ENCODE assay signal across 14 cellular contexts in genomic region chr1:41238311-41239094, GRCh38. TPM values are rescaled to one million over a fixed set of nuclear protein-coding genes. Genes with fewer than 3 reads are reported as not detected.
DNase-seq lines count a peak whose midpoint lies in the region; ATAC-seq, FAIRE-seq and TF ChIP-seq lines count a peak whose summit lies in the region.
"Had no signal": no experiment of that assay in that cellular context is flagged by ENCODE, and none has a peak within 500 bp of the region (broad histone marks: within the 10 kb centered on the region; RNA-seq: fewer than 3 reads in every experiment).

No MANE protein-coding gene starts in this region.

- TF ChIP-seq EP300 in GM12878 (IDR thresholded peaks at IDR 0.05; ENCODE audit: borderline replicate concordance in 1 of 2, control insufficient read depth in 1 of 2, low read depth in 2 of 2, low read length in 2 of 2) = no peak

- H3K4me3 ChIP-seq in cardiac muscle cell (peak overlapping the region; percentile 8), GM12878 (peak overlapping the region; percentile 45; the same call in 1 of the 2 replicates), small intestine (ENCODE audit: low read depth in 1 of 2, low read length in 2 of 2) (no peak overlapping the region)
- H3K4me3 ChIP-seq: HAP-1, right lobe of liver had no signal

- ATAC-seq in Right ventricle myocardium superior (ENCODE audit: poor library complexity) (no peak), GM12878 (no peak), HG03457 (IDR thresholded peaks at IDR 0.05; ENCODE audit: unreplicated experiment) (no peak)

- no peak for FAIRE-seq in GM12878 (lab: Jason Lieb, UNC)
- no peak for FAIRE-seq in small intestine (lab: Jason Lieb, UNC)

- intact Hi-C loops in Right ventricle myocardium superior (cut with DNase I) (no loop called here), GM12878 (cut with micrococcal nuclease; ENCODE audit: unreplicated experiment) (no loop called here)

- peaks cover 77% of the 10 kb centered on the region for H3K4me1 ChIP-seq in cardiac muscle cell (ENCODE audit: low read depth)
- peaks cover 17% of the 10 kb centered on the region for H3K4me1 ChIP-seq in GM12878 (ENCODE audit: control insufficient read depth, insufficient read depth, low read length)
- H3K4me1 ChIP-seq in small intestine (ENCODE audit: control insufficient read depth in 2 of 2, insufficient read depth in 1 of 2, low read depth in 1 of 2, low read length in 1 of 2) = peaks cover 2 to 3% of the 10 kb centered on the region in 2 donors

- H3K27me3 ChIP-seq in cardiac muscle cell (no peaks in the 10 kb centered on the region), GM12878 (replicated peaks in 1 of 2; ENCODE audit: control insufficient read depth in 2 of 2, insufficient read depth in 2 of 2, low read length in 1 of 2) (no peaks in the 10 kb centered on the region), small intestine (ENCODE audit: control insufficient read depth in 2 of 2, insufficient read depth in 2 of 2, low read length in 2 of 2) (no peaks in the 10 kb centered on the region)
- H3K27me3 ChIP-seq: right lobe of liver had no signal

- H3K9ac ChIP-seq in GM12878 (ENCODE audit: control insufficient read depth, insufficient read depth, low read length) = no peak overlapping the region

- SMC1A ChIA-PET in GM12878 (lab: Charles Lee; ENCODE audit: uncharacterized antibody, unreplicated experiment) = interaction anchor here (0.7 to 2.9 kb wide), 4 partner anchors 8 to 200 kb away, joined by 3 to 10 read pairs (median 4); no protein-coding TSS in a partner anchor

- POLR2A ChIA-PET in GM12878 (lab: Charles Lee) = no interaction called here

- CTCF ChIA-PET in GM12878 (lab: Yijun Ruan, JAX) = interaction anchor here (0.8 to 3.7 kb wide), 3 partner anchors 14 to 235 kb away, joined by 4 to 17 read pairs (median 5); no protein-coding TSS in a partner anchor

- DNase-seq in cardiac muscle cell (ENCODE audit: low read depth in 1 of 2, low spot score in 1 of 2) (no peak), Right ventricle myocardium superior (no peak), NCI-H524 (lab: John Stamatoyannopoulos, UW) (peak; percentile 74 to 90), GM12878 (ENCODE audit: low read depth, low spot score) (no peak), small intestine (peak; percentile 20), midbrain (lab: John Stamatoyannopoulos, UW) (no peak), LoVo (ENCODE audit: low spot score) (no peak)
- DNase-seq: anterior cingulate cortex, Kasumi-1, naive B cell, NCI-H748 treated with DMSO at 0.1 percent for 48 hours, right lobe of liver had no signal

- in situ Hi-C loops in GM12878 (cut with MboI) = no loop called here

- H3K79me2 ChIP-seq in GM12878 (ENCODE audit: control insufficient read depth, insufficient read depth, low read length) = peaks cover 74% of the 10 kb centered on the region

- H3K36me3 ChIP-seq in cardiac muscle cell = no peaks in the 10 kb centered on the region
- no peaks in the 10 kb centered on the region for H3K36me3 ChIP-seq in GM12878 (ENCODE audit: control insufficient read depth in 2 of 2, insufficient read depth in 2 of 2, low read length in 1 of 2)
- no peaks in the 10 kb centered on the region for H3K36me3 ChIP-seq in small intestine (ENCODE audit: control insufficient read depth in 2 of 2, insufficient read depth in 2 of 2, low read length in 2 of 2)
- H3K36me3 ChIP-seq: HAP-1, right lobe of liver had no signal

- WGBS in GM12878 (ENCODE audit: insufficient coverage, insufficient replicate concordance, low lambda C conversion rate, missing lambda C conversion rate) = 33% methylated on average over 5 of the region's 5 CpGs
- 23 to 52% (median 39%) methylated on average over 5 of the region's 5 CpGs for WGBS in small intestine, 3 donors

- TF ChIP-seq CTCF in cardiac muscle cell (IDR thresholded peaks at IDR 0.05; ENCODE audit: low read depth, low read length) = no peak
- TF ChIP-seq CTCF in GM12878 (IDR thresholded peaks at IDR 0.05 in 2 of 3, conservative IDR thresholded peaks at IDR 0.05 in 1 of 3; ENCODE audit: control insufficient read depth in 2 of 3, extremely low read depth in 1 of 3, insufficient read depth in 1 of 3, low read depth in 3 of 3, low read length in 3 of 3) = no peak

- TF ChIP-seq RAD21 in GM12878 (IDR thresholded peaks at IDR 0.05; ENCODE audit: insufficient read depth, low read depth, low read length) = no peak

- RAD21 ChIA-PET in GM12878 (lab: Charles Lee; ENCODE audit: unreplicated experiment) = interaction anchor here (1.3 kb wide), 1 partner anchor 15 kb away, joined by 4 read pairs; no protein-coding TSS in a partner anchor

- BruUV-seq in GM12878 (replicated peaks; lab: Mats Ljungman, UMichigan) = TSS peak; percentile 42

- H2AFZ ChIP-seq in GM12878 (ENCODE audit: control insufficient read depth, low read depth, low read length) = no peak overlapping the region

- H4K20me1 ChIP-seq in GM12878 (ENCODE audit: control insufficient read depth, insufficient read depth) = no peaks in the 10 kb centered on the region

- peak overlapping the region; percentile 79 for H3K27ac ChIP-seq in cardiac muscle cell
- H3K27ac ChIP-seq in GM12878 (ENCODE audit: control insufficient read depth, insufficient read depth) = no peak overlapping the region
- H3K27ac ChIP-seq in small intestine (ENCODE audit: low read depth in 1 of 2, low read length in 1 of 2) = peak overlapping the region in 1 of 2 donors; percentile 20

- H3K4me2 ChIP-seq in GM12878 (ENCODE audit: control insufficient read depth, insufficient read depth) = peak overlapping the region; percentile 36

- no peak for TF ChIP-seq POLR2A in GM12878 (IDR thresholded peaks at IDR 0.05; ENCODE audit: low read depth, low read length)

- H3K9me3 ChIP-seq in cardiac muscle cell (ENCODE audit: low read depth) = no peaks in the 10 kb centered on the region
- no peaks in the 10 kb centered on the region for H3K9me3 ChIP-seq in GM12878 (replicated peaks; ENCODE audit: control insufficient read depth, insufficient read depth, low read length)
- no peaks in the 10 kb centered on the region for H3K9me3 ChIP-seq in small intestine (ENCODE audit: control insufficient read depth, low read depth)
- H3K9me3 ChIP-seq: HAP-1, right lobe of liver had no signal

TF ChIP-seq in GM12878, 131 proteins besides CTCF, POLR2A, EP300 and RAD21 (continues in another document):
- TF ChIP-seq ZBED1 (IDR thresholded peaks at IDR 0.05; ENCODE audit: borderline replicate concordance) (no peak), HDAC6 (IDR thresholded peaks at IDR 0.05; ENCODE audit: unreplicated experiment) (no peak), JUNB (IDR thresholded peaks at IDR 0.05) (peak; percentile 40; the same call in 1 of the 2 replicates), IKZF2 (IDR thresholded peaks at IDR 0.05) (0 out of 4 replicates have a peak, but pooled peaks of 1 of the 2 experiments have one; percentile 37), NRF1 (conservative IDR thresholded peaks at IDR 0.05; ENCODE audit: low read depth, low read length) (no peak), EED (IDR thresholded peaks at IDR 0.05; ENCODE audit: low read depth) (peak; percentile 55; the same call in 1 of the 2 replicates), BCL11A (IDR thresholded peaks at IDR 0.05; ENCODE audit: low read depth, low read length) (no peak), ZZZ3 (IDR thresholded peaks at IDR 0.05; ENCODE audit: control insufficient read depth, insufficient read length, low read depth) (no peak), SPI1 (IDR thresholded peaks at IDR 0.05; ENCODE audit: borderline replicate concordance, insufficient read depth, low read depth, low read length) (no peak), NBN (IDR thresholded peaks at IDR 0.05) (0 out of 2 replicates have a peak, but pooled peaks have one; percentile 32), RUNX3 (IDR thresholded peaks at IDR 0.05; ENCODE audit: low read length) (0 out of 2 replicates have a peak, but pooled peaks have one; percentile 3)

RNA-seq across cellular contexts. Expression of gene SCMH1, which starts 3.6 kb away (rescaled TPM):
- total RNA-seq in cardiac muscle cell = 95.4 and 147 TPM in 2 replicates
- 126 and 197 TPM in 2 replicates for polyA plus RNA-seq in cardiac muscle cell
- 38.0 TPM for total RNA-seq in Right ventricle myocardium superior
- total RNA-seq in GM12878 (2013; cell fraction: nucleolus; rRNA removed) = 182 and 203 TPM in 2 replicates
- total RNA-seq in GM12878 (2014; rRNA removed) = 30.6 and 40.6 TPM in 2 replicates
- 25.9 and 26.0 TPM in 2 replicates for total RNA-seq in GM12878 (2014; rRNA removed; fragmentation: Illumina TruSeq; extraction: Trizol)
- 27.5 and 30.8 TPM in 2 replicates for total RNA-seq in GM12878 (2021)
- 8.3 TPM for polyA plus RNA-seq in GM12878 (2011; ENCODE audit: low read depth)
- polyA plus RNA-seq in GM12878 (2011; rRNA removed) = 27.3 and 44.1 TPM in 2 replicates
- polyA plus RNA-seq in GM12878 (2011; cell fraction: cytosol; rRNA removed) = 30.4 and 33.1 TPM in 2 replicates
- polyA plus RNA-seq in GM12878 (2011; cell fraction: nucleus; rRNA removed) = 180 and 222 TPM in 2 replicates
- 18.7 and 18.9 TPM in 2 replicates for polyA plus RNA-seq in GM12878 (2012)
- polyA plus RNA-seq in GM12878 (2014; fragmentation: Illumina TruSeq; extraction: Trizol) = 29.7 and 33.1 TPM in 2 replicates
- polyA plus RNA-seq in GM12878 (2014; fragmentation: Nextera tagmentation; extraction: Ambion mirVana) = 1 to 10 TPM; 7.5 to 7.9 TPM
- 31.7 and 33.3 TPM in 2 replicates for polyA plus RNA-seq in GM12878 (2014; rRNA removed)
- 10 to 100 TPM; 20.8 to 23.6 TPM for polyA plus RNA-seq in GM12878 (2016; fragmentation: Nextera tagmentation; extraction: Ambion mirVana)
- 37.5 and 55.4 TPM in 2 replicates for polyA minus RNA-seq in GM12878 (2011; rRNA and poly(A)+ RNA removed)
- 9.6 and 14.3 TPM in 2 replicates for polyA minus RNA-seq in GM12878 (2011; cell fraction: cytosol; rRNA and poly(A)+ RNA removed)
- polyA minus RNA-seq in GM12878 (2011; cell fraction: nucleus; rRNA and poly(A)+ RNA removed) = 57.8 and 85.8 TPM in 2 replicates
- polyA plus RNA-seq in small intestine = 10 to 100 TPM; 14.5 to 23.2 (median 22.5) TPM

Comparison
In these comparisons a context has a peak if more than half of its experiments do, and no peak if none do; other contexts are left out.
1. DNase-seq: peak in NCI-H524 (2 of 2) and small intestine (single experiment); none in cardiac muscle cell (0 of 2), Right ventricle myocardium superior (single experiment), GM12878 (single experiment), midbrain (single experiment) and LoVo (single experiment).
2. H3K4me3 ChIP-seq: peak in cardiac muscle cell (single experiment) and GM12878 (single experiment); none in small intestine (0 of 2).